Comparison of ENCODE assay signal across 1 cellular context in genomic region chr20:4040283-4041179, GRCh38.
TF ChIP-seq lines count a peak whose summit lies in the region.

No MANE protein-coding gene starts in this region.

TF ChIP-seq in HepG2, 621 proteins besides CTCF, POLR2A, EP300 and RAD21 (continued from another document):
- TF ChIP-seq, protein P1, sequence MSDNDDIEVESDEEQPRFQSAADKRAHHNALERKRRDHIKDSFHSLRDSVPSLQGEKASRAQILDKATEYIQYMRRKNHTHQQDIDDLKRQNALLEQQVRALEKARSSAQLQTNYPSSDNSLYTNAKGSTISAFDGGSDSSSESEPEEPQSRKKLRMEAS (IDR thresholded peaks at IDR 0.05) = 0 out of 2 replicates have a peak, but pooled peaks have one; percentile 18
- TF ChIP-seq, protein P2, sequence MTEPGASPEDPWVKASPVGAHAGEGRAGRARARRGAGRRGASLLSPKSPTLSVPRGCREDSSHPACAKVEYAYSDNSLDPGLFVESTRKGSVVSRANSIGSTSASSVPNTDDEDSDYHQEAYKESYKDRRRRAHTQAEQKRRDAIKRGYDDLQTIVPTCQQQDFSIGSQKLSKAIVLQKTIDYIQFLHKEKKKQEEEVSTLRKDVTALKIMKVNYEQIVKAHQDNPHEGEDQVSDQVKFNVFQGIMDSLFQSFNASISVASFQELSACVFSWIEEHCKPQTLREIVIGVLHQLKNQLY (CRISPR knock-in tag; IDR thresholded peaks at IDR 0.05) = no peak
- TF ChIP-seq ZNF672 (CRISPR knock-in tag; IDR thresholded peaks at IDR 0.05) (no peak), MNT (IDR thresholded peaks at IDR 0.05) (peak; percentile 54), RBAK (CRISPR knock-in tag; IDR thresholded peaks at IDR 0.05) (peak; percentile 99), YY1 (IDR thresholded peaks at IDR 0.05; ENCODE audit: insufficient read depth, insufficient replicate concordance, low read depth, low read length) (no peak), NR2F2 (IDR thresholded peaks at IDR 0.05; ENCODE audit: borderline replicate concordance, low read depth) (no peak), ZEB1 (IDR thresholded peaks at IDR 0.05; ENCODE audit: insufficient replicate concordance, low read depth) (no peak), CHD2 (IDR thresholded peaks at IDR 0.05; ENCODE audit: low read depth, low read length) (no peak), ZNF709 (CRISPR knock-in tag; IDR thresholded peaks at IDR 0.05) (peak; percentile 71; the same call in 1 of the 2 replicates)
- TF ChIP-seq, protein P3, sequence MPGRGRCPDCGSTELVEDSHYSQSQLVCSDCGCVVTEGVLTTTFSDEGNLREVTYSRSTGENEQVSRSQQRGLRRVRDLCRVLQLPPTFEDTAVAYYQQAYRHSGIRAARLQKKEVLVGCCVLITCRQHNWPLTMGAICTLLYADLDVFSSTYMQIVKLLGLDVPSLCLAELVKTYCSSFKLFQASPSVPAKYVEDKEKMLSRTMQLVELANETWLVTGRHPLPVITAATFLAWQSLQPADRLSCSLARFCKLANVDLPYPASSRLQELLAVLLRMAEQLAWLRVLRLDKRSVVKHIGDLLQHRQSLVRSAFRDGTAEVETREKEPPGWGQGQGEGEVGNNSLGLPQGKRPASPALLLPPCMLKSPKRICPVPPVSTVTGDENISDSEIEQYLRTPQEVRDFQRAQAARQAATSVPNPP (CRISPR knock-in tag; IDR thresholded peaks at IDR 0.05) = no peak
- TF ChIP-seq, protein P4, sequence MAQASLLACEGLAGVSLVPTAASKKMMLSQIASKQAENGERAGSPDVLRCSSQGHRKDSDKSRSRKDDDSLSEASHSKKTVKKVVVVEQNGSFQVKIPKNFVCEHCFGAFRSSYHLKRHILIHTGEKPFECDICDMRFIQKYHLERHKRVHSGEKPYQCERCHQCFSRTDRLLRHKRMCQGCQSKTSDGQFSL (CRISPR knock-in tag; IDR thresholded peaks at IDR 0.05) = no peak
TF ChIP-seq in HepG2: peak in this region for 5.
